ENCODE assay signal across 15 cellular contexts in the genomic region with DNA sequence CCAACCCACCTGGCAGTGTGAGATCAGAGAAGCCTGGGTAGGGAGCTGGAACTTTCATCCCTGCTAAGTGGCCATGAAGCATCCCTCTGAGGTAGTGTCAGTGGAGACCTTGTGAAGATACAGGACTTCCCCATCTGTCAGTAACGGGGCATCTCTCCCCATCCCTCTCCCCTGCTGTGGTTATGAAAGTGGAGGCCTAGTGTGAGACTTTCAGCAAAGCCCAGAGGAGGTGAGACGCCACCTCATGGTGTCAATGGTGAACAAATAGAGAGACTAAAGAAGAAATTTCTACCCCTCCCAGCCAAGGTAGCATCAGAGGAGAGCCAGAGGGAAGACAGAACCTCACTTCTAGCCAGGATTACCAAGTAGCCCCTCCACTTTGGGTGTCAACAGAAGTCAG.
DNase-seq lines count a peak whose midpoint lies in the region; ATAC-seq, FAIRE-seq and TF ChIP-seq lines count a peak whose summit lies in the region.
"Had no signal": no experiment of that assay in that cellular context is flagged by ENCODE, and none has a peak within 500 bp of the region (broad histone marks: within the 10 kb centered on the region; RNA-seq: fewer than 3 reads in every experiment).

No MANE protein-coding gene starts in this region.

- TF ChIP-seq POLR2A in GM18505 (IDR thresholded peaks at IDR 0.05; ENCODE audit: borderline replicate concordance, extremely low read depth, insufficient read depth, insufficient read length) (no peak), GM12878 (IDR thresholded peaks at IDR 0.05; ENCODE audit: low read depth, low read length) (no peak), erythroblast (IDR thresholded peaks at IDR 0.05; ENCODE audit: low read length) (no peak)

- no peak overlapping the region for H3K9ac ChIP-seq in GM12878 (ENCODE audit: control insufficient read depth, insufficient read depth, low read length)
- H3K9ac ChIP-seq: BLaER1 had no signal

- ATAC-seq in GM18505 (IDR thresholded peaks at IDR 0.05; ENCODE audit: unreplicated experiment) (peak; percentile 69), HG03045 (IDR thresholded peaks at IDR 0.05; ENCODE audit: unreplicated experiment) (peak; percentile 47), GM12878 (peak; percentile 74), GM18519 (IDR thresholded peaks at IDR 0.05; ENCODE audit: low FRiP score, unreplicated experiment) (no peak)
- ATAC-seq: activated T-cell treated with anti-CD3 and anti-CD28 coated beads, Interleukin-2, amount 50 U/mL, for 4 hours; Right ventricle myocardium inferior; stimulated activated naive CD8-positive, alpha-beta T cell treated with anti-CD3 and anti-CD28 coated beads, Interleukin-15, amount 100 ng/mL, for 72 hours had no signal

- FAIRE-seq in GM12878 (lab: Jason Lieb, UNC), result no peak

- no peaks in the 10 kb centered on the region for H3K9me3 ChIP-seq in GM12878 (replicated peaks; ENCODE audit: control insufficient read depth, insufficient read depth, low read length)
- H3K9me3 ChIP-seq: BLaER1, prostate gland had no signal

- intact Hi-C loops in GM12878 (cut with micrococcal nuclease; ENCODE audit: unreplicated experiment), result loop anchor here (2.0 kb wide), 1 partner anchor 266 kb away; no protein-coding TSS in a partner anchor

- SMC1A ChIA-PET in GM12878 (lab: Charles Lee; ENCODE audit: uncharacterized antibody, unreplicated experiment), result interaction anchor here (1.0 to 1.1 kb wide), 3 partner anchors 32 to 259 kb away, joined by 3 read pairs; no protein-coding TSS in a partner anchor

- no peak overlapping the region for H2AFZ ChIP-seq in GM12878 (ENCODE audit: control insufficient read depth, low read depth, low read length)

- POLR2A ChIA-PET in GM12878 (lab: Charles Lee), result no interaction called here

- TF ChIP-seq RAD21 in GM12878 (IDR thresholded peaks at IDR 0.05; ENCODE audit: insufficient read depth, low read depth, low read length), result peak; percentile 43

- 0% methylated on average over 2 of the region's 2 CpGs for WGBS in GM12878 (ENCODE audit: insufficient coverage, insufficient replicate concordance, low lambda C conversion rate, missing lambda C conversion rate)

- no peak for TF ChIP-seq EP300 in GM12878 (IDR thresholded peaks at IDR 0.05; ENCODE audit: borderline replicate concordance in 1 of 2, control insufficient read depth in 1 of 2, low read depth in 2 of 2, low read length in 2 of 2)

- no peak overlapping the region for H3K4me2 ChIP-seq in GM12878 (ENCODE audit: control insufficient read depth, insufficient read depth)
- H3K4me2 ChIP-seq: BLaER1 had no signal

- DNase-seq in GM20000 (ENCODE audit: low spot score) (peak; percentile 18), GM12878 (ENCODE audit: low read depth, low spot score) (no peak), D341Med (ENCODE audit: low spot score) (no peak), erythroblast (lab: John Stamatoyannopoulos, UW) (no peak)
- DNase-seq in activated CD4-positive, alpha-beta T cell treated with anti-CD3 and anti-CD28 coated beads for 48 hours, result no peak
- DNase-seq: activated T-cell treated with anti-CD3 and anti-CD28 coated beads, Interleukin-2, amount 50 U/mL, for 4 hours; dermis blood vessel endothelial cell; stimulated activated CD4-positive, alpha-beta T cell treated with anti-CD3 and anti-CD28 coated beads, Interleukin-4, amount 100 ng/mL, for 1 hour; stimulated activated naive CD8-positive, alpha-beta T cell treated with anti-CD3 and anti-CD28 coated beads, Interleukin-15, amount 100 ng/mL, for 72 hours had no signal

- TF ChIP-seq CTCF in GM20000 (IDR thresholded peaks at IDR 0.05; ENCODE audit: extremely low read depth, missing control alignments), result no peak
- peak; percentile 11 to 20 (median 15); a peak in 2 of 6 replicates for TF ChIP-seq CTCF in GM12878 (IDR thresholded peaks at IDR 0.05 in 2 of 3, conservative IDR thresholded peaks at IDR 0.05 in 1 of 3; ENCODE audit: control insufficient read depth in 2 of 3, extremely low read depth in 1 of 3, insufficient read depth in 1 of 3, low read depth in 3 of 3, low read length in 3 of 3)

- in situ Hi-C loops in GM12878 (cut with MboI), result loop anchor here (10.0 kb wide), 1 partner anchor 268 kb away; no protein-coding TSS in a partner anchor

- no peaks in the 10 kb centered on the region for H3K27me3 ChIP-seq in GM12878 (replicated peaks in 1 of 2; ENCODE audit: control insufficient read depth in 2 of 2, insufficient read depth in 2 of 2, low read length in 1 of 2)
- H3K27me3 ChIP-seq: BLaER1 had no signal

- H3K79me2 ChIP-seq in GM12878 (ENCODE audit: control insufficient read depth, insufficient read depth, low read length), result no peaks in the 10 kb centered on the region

- H3K36me3 ChIP-seq in GM12878 (ENCODE audit: control insufficient read depth in 2 of 2, insufficient read depth in 2 of 2, low read length in 1 of 2), result no peaks in the 10 kb centered on the region
- H3K36me3 ChIP-seq: BLaER1, prostate gland had no signal

- RAD21 ChIA-PET in GM12878 (lab: Charles Lee; ENCODE audit: unreplicated experiment), result interaction anchor here (0.8 to 1.7 kb wide), 3 partner anchors 177 to 265 kb away, joined by 3 to 6 read pairs (median 5); no protein-coding TSS in a partner anchor

- no peak overlapping the region for H3K4me3 ChIP-seq in GM12878
- H3K4me3 ChIP-seq: BLaER1, prostate gland had no signal

- H3K27ac ChIP-seq in GM12878 (ENCODE audit: control insufficient read depth, insufficient read depth), result no peak overlapping the region
- H3K27ac ChIP-seq: BLaER1, prostate gland had no signal

- H3K4me1 ChIP-seq in GM12878 (ENCODE audit: control insufficient read depth, insufficient read depth, low read length), result no peaks in the 10 kb centered on the region
- H3K4me1 ChIP-seq: BLaER1, prostate gland had no signal

- CTCF ChIA-PET in GM12878 (lab: Yijun Ruan, JAX), result interaction anchor here (0.9 to 1.4 kb wide), 3 partner anchors 177 to 265 kb away, joined by 3 to 4 read pairs (median 3); no protein-coding TSS in a partner anchor

- BruUV-seq in GM12878 (replicated peaks; lab: Mats Ljungman, UMichigan), result no TSS peak

- H4K20me1 ChIP-seq in GM12878 (ENCODE audit: control insufficient read depth, insufficient read depth), result no peaks in the 10 kb centered on the region
- H4K20me1 ChIP-seq: BLaER1 had no signal

TF ChIP-seq in GM12878, 131 proteins besides CTCF, POLR2A, EP300 and RAD21:
- TF ChIP-seq SMC3 (IDR thresholded peaks at IDR 0.05; ENCODE audit: borderline replicate concordance, low read length) (peak; percentile 44; the same call in 1 of the 2 replicates), ASH2L (IDR thresholded peaks at IDR 0.05; ENCODE audit: borderline replicate concordance, low read depth) (no peak)
- TF ChIP-seq, protein P1, sequence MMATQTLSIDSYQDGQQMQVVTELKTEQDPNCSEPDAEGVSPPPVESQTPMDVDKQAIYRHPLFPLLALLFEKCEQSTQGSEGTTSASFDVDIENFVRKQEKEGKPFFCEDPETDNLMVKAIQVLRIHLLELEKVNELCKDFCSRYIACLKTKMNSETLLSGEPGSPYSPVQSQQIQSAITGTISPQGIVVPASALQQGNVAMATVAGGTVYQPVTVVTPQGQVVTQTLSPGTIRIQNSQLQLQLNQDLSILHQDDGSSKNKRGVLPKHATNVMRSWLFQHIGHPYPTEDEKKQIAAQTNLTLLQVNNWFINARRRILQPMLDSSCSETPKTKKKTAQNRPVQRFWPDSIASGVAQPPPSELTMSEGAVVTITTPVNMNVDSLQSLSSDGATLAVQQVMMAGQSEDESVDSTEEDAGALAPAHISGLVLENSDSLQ (IDR thresholded peaks at IDR 0.05), result no peak
